8 cellular contexts compared by ENCODE assay signal in the genomic region with DNA sequence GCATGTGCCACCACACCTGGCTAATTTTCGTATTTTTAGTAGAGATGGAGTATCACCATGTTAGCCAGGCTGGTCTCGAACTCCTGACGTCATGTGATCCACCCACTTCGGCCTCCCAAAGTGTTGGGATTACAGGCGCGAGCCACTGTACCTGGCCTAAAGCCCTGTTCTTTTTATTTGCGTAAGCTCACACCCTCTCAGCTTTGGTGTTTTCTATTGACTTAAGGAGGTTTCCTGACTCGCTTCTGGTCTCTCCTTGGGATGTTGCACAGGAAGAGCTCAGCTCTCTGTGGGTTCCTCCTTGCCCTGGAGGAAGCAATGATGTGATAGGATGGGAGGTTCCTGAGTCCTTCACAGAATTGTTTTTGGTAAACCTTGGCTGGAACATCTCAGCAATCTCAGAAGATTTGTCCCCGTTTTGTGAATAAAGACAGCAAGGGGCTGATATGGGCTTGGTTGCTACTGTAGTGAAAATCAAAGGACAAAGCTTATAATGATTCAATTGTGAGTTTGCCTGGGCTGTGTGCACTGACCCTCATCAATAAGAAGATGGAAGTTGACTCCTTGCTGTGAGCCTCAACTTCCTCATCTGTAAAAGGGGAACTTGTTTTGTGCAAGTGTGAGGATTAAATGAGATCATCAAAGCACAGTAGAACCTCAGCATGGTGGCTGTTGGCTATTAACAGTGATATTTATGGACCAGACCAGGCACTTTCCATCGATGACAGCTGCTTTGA. TPM values are rescaled to one million over a fixed set of nuclear protein-coding genes. Genes with fewer than 3 reads are reported as not detected.
DNase-seq lines count a peak whose midpoint lies in the region; ATAC-seq and TF ChIP-seq lines count a peak whose summit lies in the region.

No MANE protein-coding gene starts in this region.

- peaks cover 2% of the 10 kb centered on the region for H3K36me3 Mint-ChIP-seq in activated CD4-positive, alpha-beta T cell treated with anti-CD3 and anti-CD28 coated beads, Interleukin-2, amount 10 ng/mL, durations not matched to agents 24 days and 14 days (ENCODE audit: low read depth)
- peaks cover 8% of the 10 kb centered on the region for H3K36me3 Mint-ChIP-seq in effector memory CD8-positive, alpha-beta T cell (ENCODE audit: insufficient read depth)
- H3K36me3 Mint-ChIP-seq in stimulated activated effector memory CD8-positive, alpha-beta T cell treated with anti-CD3 and anti-CD28 coated beads, Interleukin-12 subunit alpha, Interleukin-12 subunit beta, amount 100 ng/mL, for 72 hours, result peaks cover 4% of the 10 kb centered on the region

- no peak for DNase-seq in activated CD4-positive, alpha-beta T cell treated with anti-CD3 and anti-CD28 coated beads, Interleukin-2, amount 10 ng/mL, durations not matched to agents 24 days and 14 days
- DNase-seq in activated CD4-positive, alpha-beta T cell treated with anti-CD3 and anti-CD28 coated beads for 4 hours, result no peak
- DNase-seq in NOMO-1 treated with dmso at 0.1 percent for 144 hours (lab: John Stamatoyannopoulos, UW; ENCODE audit: unreplicated experiment) (peak; percentile 51), omental fat pad (ENCODE audit: low spot score) (no peak), NCI-H2171 treated with DMSO at 0.1 percent for 48 hours (lab: John Stamatoyannopoulos, UW) (no peak)
- DNase-seq in effector memory CD8-positive, alpha-beta T cell, result no peak
- no peak for DNase-seq in stimulated activated effector memory CD8-positive, alpha-beta T cell treated with anti-CD3 and anti-CD28 coated beads, Interleukin-12 subunit alpha, Interleukin-12 subunit beta, amount 100 ng/mL, for 72 hours (ENCODE audit: low spot score in 2 of 2)

- no peaks in the 10 kb centered on the region for H3K9me3 Mint-ChIP-seq in activated CD4-positive, alpha-beta T cell treated with anti-CD3 and anti-CD28 coated beads, Interleukin-2, amount 10 ng/mL, durations not matched to agents 24 days and 14 days
- no peaks in the 10 kb centered on the region for H3K9me3 Mint-ChIP-seq in effector memory CD8-positive, alpha-beta T cell
- no peaks in the 10 kb centered on the region for H3K9me3 Mint-ChIP-seq in stimulated activated effector memory CD8-positive, alpha-beta T cell treated with anti-CD3 and anti-CD28 coated beads, Interleukin-12 subunit alpha, Interleukin-12 subunit beta, amount 100 ng/mL, for 72 hours

- ATAC-seq in effector memory CD8-positive, alpha-beta T cell (replicated peaks), result peak; percentile 10
- peak; percentile 24 for ATAC-seq in stimulated activated effector memory CD8-positive, alpha-beta T cell treated with anti-CD3 and anti-CD28 coated beads, Interleukin-12 subunit alpha, Interleukin-12 subunit beta, amount 100 ng/mL, for 72 hours
- ATAC-seq in omental fat pad (ENCODE audit: low FRiP score), result no peak
- ATAC-seq in activated CD4-positive, CD25-positive, alpha-beta regulatory T cell treated with anti-CD3 and anti-CD28 coated beads, Interleukin-2, amount 50 U/mL, for 24 hours, result no peak

- no peak for TF ChIP-seq CTCF in omental fat pad (IDR thresholded peaks at IDR 0.05)

- peaks cover 18% of the 10 kb centered on the region for H3K27me3 Mint-ChIP-seq in activated CD4-positive, alpha-beta T cell treated with anti-CD3 and anti-CD28 coated beads, Interleukin-2, amount 10 ng/mL, durations not matched to agents 24 days and 14 days
- H3K27me3 Mint-ChIP-seq in effector memory CD8-positive, alpha-beta T cell, result peaks cover 6 to 51% of the 10 kb centered on the region in 2 donors

- H3K4me3 Mint-ChIP-seq in activated CD4-positive, alpha-beta T cell treated with anti-CD3 and anti-CD28 coated beads, Interleukin-2, amount 10 ng/mL, durations not matched to agents 24 days and 14 days, result peak overlapping the region; percentile 47
- peak overlapping the region; percentile 65 to 68 for H3K4me3 Mint-ChIP-seq in effector memory CD8-positive, alpha-beta T cell
- peak overlapping the region; percentile 46 for H3K4me3 Mint-ChIP-seq in stimulated activated effector memory CD8-positive, alpha-beta T cell treated with anti-CD3 and anti-CD28 coated beads, Interleukin-12 subunit alpha, Interleukin-12 subunit beta, amount 100 ng/mL, for 72 hours

- H3K4me1 Mint-ChIP-seq in activated CD4-positive, alpha-beta T cell treated with anti-CD3 and anti-CD28 coated beads, Interleukin-2, amount 10 ng/mL, durations not matched to agents 24 days and 14 days, result peaks cover 66% of the 10 kb centered on the region
- peaks cover 59 to 61% of the 10 kb centered on the region in 2 donors for H3K4me1 Mint-ChIP-seq in effector memory CD8-positive, alpha-beta T cell (ENCODE audit: low read depth in 2 of 2)
- H3K4me1 Mint-ChIP-seq in stimulated activated effector memory CD8-positive, alpha-beta T cell treated with anti-CD3 and anti-CD28 coated beads, Interleukin-12 subunit alpha, Interleukin-12 subunit beta, amount 100 ng/mL, for 72 hours, result peaks cover 65% of the 10 kb centered on the region

- H3K27ac Mint-ChIP-seq in activated CD4-positive, alpha-beta T cell treated with anti-CD3 and anti-CD28 coated beads, Interleukin-2, amount 10 ng/mL, durations not matched to agents 24 days and 14 days, result peak overlapping the region; percentile 64
- H3K27ac Mint-ChIP-seq in effector memory CD8-positive, alpha-beta T cell, result no peak overlapping the region
- H3K27ac Mint-ChIP-seq in stimulated activated effector memory CD8-positive, alpha-beta T cell treated with anti-CD3 and anti-CD28 coated beads, Interleukin-12 subunit alpha, Interleukin-12 subunit beta, amount 100 ng/mL, for 72 hours, result peak overlapping the region; percentile 54

- intact Hi-C loops in activated CD4-positive, alpha-beta T cell treated with anti-CD3 and anti-CD28 coated beads, Interleukin-2, amount 10 ng/mL, durations not matched to agents 24 days and 14 days (cut with micrococcal nuclease), result loop anchor here (1.0 to 2.0 kb wide), 3 partner anchors 9 to 17 kb away; no protein-coding TSS in a partner anchor

RNA-seq across cellular contexts. Expression of a gene that starts 27.0 kb away (rescaled TPM):
- 1.4 and 2.6 TPM in 2 replicates for total RNA-seq in activated CD4-positive, alpha-beta T cell treated with anti-CD3 and anti-CD28 coated beads, Interleukin-2, amount 10 ng/mL, durations not matched to agents 24 days and 14 days
- 1 to 10 TPM in 2 of 4 donors, under 1 TPM in 2; 0.44 to 7.1 (median 1.0) TPM for total RNA-seq in omental fat pad

Comparison
In these comparisons a context has a peak if more than half of its experiments do, and no peak if none do; other contexts are left out.
1. H3K27ac Mint-ChIP-seq: peak in activated CD4-positive, alpha-beta T cell treated with anti-CD3 and anti-CD28 coated beads, Interleukin-2, amount 10 ng/mL, durations not matched to agents 24 days and 14 days (single experiment) and stimulated activated effector memory CD8-positive, alpha-beta T cell treated with anti-CD3 and anti-CD28 coated beads, Interleukin-12 subunit alpha, Interleukin-12 subunit beta, amount 100 ng/mL, for 72 hours (single experiment); none in effector memory CD8-positive, alpha-beta T cell (0 of 2).
2. ATAC-seq: peak in effector memory CD8-positive, alpha-beta T cell (single experiment) and stimulated activated effector memory CD8-positive, alpha-beta T cell treated with anti-CD3 and anti-CD28 coated beads, Interleukin-12 subunit alpha, Interleukin-12 subunit beta, amount 100 ng/mL, for 72 hours (single experiment); none in omental fat pad (single experiment) and activated CD4-positive, CD25-positive, alpha-beta regulatory T cell treated with anti-CD3 and anti-CD28 coated beads, Interleukin-2, amount 50 U/mL, for 24 hours (0 of 2).
3. Peak in every context shown above with its lines, with median percentiles within 50 percentile points of each other: H3K4me3 Mint-ChIP-seq.